ENCODE assay signal across 1 cellular context in the genomic region with DNA sequence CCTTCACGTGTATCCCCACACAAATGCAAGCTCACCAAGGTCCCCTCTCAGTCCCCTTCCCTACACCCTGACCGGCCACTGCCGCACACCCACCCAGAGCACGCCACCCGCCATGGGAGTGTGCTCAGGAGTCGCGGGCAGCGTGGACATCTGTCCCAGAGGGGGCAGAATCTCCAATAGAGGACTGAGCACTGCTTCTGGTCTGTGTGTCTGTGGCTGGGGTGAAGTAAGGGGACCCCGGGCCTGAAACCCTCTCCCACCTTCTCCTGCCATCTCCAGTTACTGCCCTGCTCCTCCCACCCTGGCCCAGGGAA.
TF ChIP-seq lines count a peak whose summit lies in the region.

No MANE protein-coding gene starts in this region.

TF ChIP-seq in IMR-90, 13 proteins besides CTCF, POLR2A, EP300 and RAD21:
- TF ChIP-seq FOS (IDR thresholded peaks at IDR 0.05; ENCODE audit: low read depth, low read length) (no peak), CEBPB (IDR thresholded peaks at IDR 0.05; ENCODE audit: low read depth, low read length) (no peak), RCOR1 (IDR thresholded peaks at IDR 0.05; ENCODE audit: insufficient replicate concordance, low read length) (no peak), CHD1 (IDR thresholded peaks at IDR 0.05; ENCODE audit: low read depth, low read length) (no peak), MAFK (IDR thresholded peaks at IDR 0.05; ENCODE audit: low read depth, low read length) (no peak), SMC3 (IDR thresholded peaks at IDR 0.05; ENCODE audit: low read depth, low read length) (no peak), MAZ (IDR thresholded peaks at IDR 0.05; ENCODE audit: borderline replicate concordance, low read depth, low read length) (no peak)
- TF ChIP-seq, protein P1, sequence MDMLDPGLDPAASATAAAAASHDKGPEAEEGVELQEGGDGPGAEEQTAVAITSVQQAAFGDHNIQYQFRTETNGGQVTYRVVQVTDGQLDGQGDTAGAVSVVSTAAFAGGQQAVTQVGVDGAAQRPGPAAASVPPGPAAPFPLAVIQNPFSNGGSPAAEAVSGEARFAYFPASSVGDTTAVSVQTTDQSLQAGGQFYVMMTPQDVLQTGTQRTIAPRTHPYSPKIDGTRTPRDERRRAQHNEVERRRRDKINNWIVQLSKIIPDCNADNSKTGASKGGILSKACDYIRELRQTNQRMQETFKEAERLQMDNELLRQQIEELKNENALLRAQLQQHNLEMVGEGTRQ (IDR thresholded peaks at IDR 0.05; ENCODE audit: low read depth, low read length): no peak
